In the genomic region with DNA sequence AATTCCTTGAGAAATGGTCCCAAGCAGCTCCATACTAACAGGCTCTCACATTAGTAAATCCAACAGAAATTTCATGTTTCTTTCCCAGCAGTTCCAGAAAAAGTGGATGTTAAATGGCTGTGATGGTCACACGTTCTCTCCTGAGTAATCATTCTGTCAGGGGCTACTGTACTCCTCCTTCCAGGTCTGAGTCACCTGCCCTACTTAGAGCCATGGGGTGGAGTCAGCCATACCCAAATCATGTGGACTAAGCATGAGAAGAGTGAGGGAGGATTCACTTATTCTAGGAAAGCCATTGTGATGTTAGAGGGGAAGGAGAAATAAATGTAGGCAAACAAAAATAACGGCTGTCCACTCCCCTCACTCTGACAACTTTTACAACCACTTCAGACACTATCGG, we compare ENCODE assay signal across 22 cellular contexts.
DNase-seq lines count a peak whose midpoint lies in the region; ATAC-seq and TF ChIP-seq lines count a peak whose summit lies in the region.
"Had no signal": no experiment of that assay in that cellular context is flagged by ENCODE, and none has a peak within 500 bp of the region (broad histone marks: within the 10 kb centered on the region; RNA-seq: fewer than 3 reads in every experiment).

No MANE protein-coding gene starts in this region.

- peak overlapping the region; percentile 47 for H3K27ac Mint-ChIP-seq in neural progenitor cell
- H3K27ac Mint-ChIP-seq: activated naive CD8-positive, alpha-beta T cell treated with anti-CD3 and anti-CD28 coated beads for 36 hours; activated T-helper 17 cell treated with anti-CD3 and anti-CD28 coated beads, Interleukin-2, amount 50 U/mL, for 72 hours; CD8-positive, alpha-beta T cell; HFFc6; mesothelial cell of epicardium had no signal

- no peak overlapping the region for H3K4me3 Mint-ChIP-seq in neural progenitor cell
- H3K4me3 Mint-ChIP-seq: activated naive CD8-positive, alpha-beta T cell treated with anti-CD3 and anti-CD28 coated beads for 36 hours; activated T-helper 17 cell treated with anti-CD3 and anti-CD28 coated beads, Interleukin-2, amount 50 U/mL, for 72 hours; CD8-positive, alpha-beta T cell; HFFc6; mesothelial cell of epicardium; neural crest cell had no signal

- H3K27me3 ChIP-seq in GM23248 (replicated peaks; ENCODE audit: insufficient read depth) (peaks cover 11% of the 10 kb centered on the region), neural progenitor cell (no peaks in the 10 kb centered on the region)
- H3K27me3 ChIP-seq: body of pancreas had no signal

- H3K9me3 ChIP-seq in GM23248 (ENCODE audit: low read depth) (no peaks in the 10 kb centered on the region), neural progenitor cell (ENCODE audit: low read depth) (no peaks in the 10 kb centered on the region)
- H3K9me3 ChIP-seq: body of pancreas, SK-N-SH had no signal

- H3K79me2 ChIP-seq in GM23248 (ENCODE audit: insufficient read depth) (no peaks in the 10 kb centered on the region), neural progenitor cell (ENCODE audit: low read depth) (no peaks in the 10 kb centered on the region)

- peaks cover 5% of the 10 kb centered on the region for H3K4me1 Mint-ChIP-seq in neural progenitor cell
- H3K4me1 Mint-ChIP-seq: activated T-helper 17 cell treated with anti-CD3 and anti-CD28 coated beads, Interleukin-2, amount 50 U/mL, for 72 hours had no signal

- 78 to 82% methylated on average over 3 of the region's 3 CpGs for WGBS in GM23248 (ENCODE audit: low coverage in 1 of 2, low lambda C conversion rate in 2 of 2, missing lambda C conversion rate in 2 of 2), 2 experiments

- H3K9ac ChIP-seq in GM23248 (no peak overlapping the region), neural progenitor cell (no peak overlapping the region)
- H3K9ac ChIP-seq: SK-N-SH had no signal

- no peak overlapping the region for H3K4me3 ChIP-seq in GM23248
- H3K4me3 ChIP-seq in epithelial cell of esophagus (ENCODE audit: low read length) = no peak overlapping the region
- no peak overlapping the region for H3K4me3 ChIP-seq in neural progenitor cell
- H3K4me3 ChIP-seq: body of pancreas, PC-9 had no signal

- H4K20me1 ChIP-seq in GM23248 (ENCODE audit: insufficient read depth) = no peaks in the 10 kb centered on the region
- no peaks in the 10 kb centered on the region for H4K20me1 ChIP-seq in neural progenitor cell (ENCODE audit: low read depth)

- H3K36me3 Mint-ChIP-seq in neural progenitor cell = no peaks in the 10 kb centered on the region
- H3K36me3 Mint-ChIP-seq: activated naive CD8-positive, alpha-beta T cell treated with anti-CD3 and anti-CD28 coated beads for 36 hours; CD8-positive, alpha-beta T cell had no signal

- no peaks in the 10 kb centered on the region for H3K4me1 ChIP-seq in GM23248 (ENCODE audit: insufficient read depth)
- H3K4me1 ChIP-seq in neural progenitor cell = no peaks in the 10 kb centered on the region

- H2AFZ ChIP-seq in GM23248 (no peak overlapping the region), neural progenitor cell (replicated peaks) (no peak overlapping the region)
- H2AFZ ChIP-seq: PC-9 had no signal

- H3K9me2 ChIP-seq in GM23248 (ENCODE audit: insufficient read depth) = no peaks in the 10 kb centered on the region
- H3K9me2 ChIP-seq: SK-N-SH had no signal

- H3K27ac ChIP-seq in GM23248 = no peak overlapping the region
- H3K27ac ChIP-seq in neural progenitor cell = no peak overlapping the region
- H3K27ac ChIP-seq: PC-9 had no signal

- H3F3A ChIP-seq in GM23248 (ENCODE audit: insufficient read depth) (no peaks in the 10 kb centered on the region), neural progenitor cell (ENCODE audit: low read depth) (no peaks in the 10 kb centered on the region)

- peaks cover 2% of the 10 kb centered on the region for H3K27me3 Mint-ChIP-seq in neural progenitor cell (ENCODE audit: insufficient read depth, low read depth)
- H3K27me3 Mint-ChIP-seq: activated T-helper 17 cell treated with anti-CD3 and anti-CD28 coated beads, Interleukin-2, amount 50 U/mL, for 72 hours had no signal

- TF ChIP-seq CTCF in epithelial cell of esophagus (IDR thresholded peaks at IDR 0.05; ENCODE audit: insufficient read depth, low read depth, low read length, missing control alignments) (no peak), neural progenitor cell (IDR thresholded peaks at IDR 0.05) (no peak)

- H3K36me3 ChIP-seq in GM23248 (ENCODE audit: low read depth) = no peaks in the 10 kb centered on the region
- H3K36me3 ChIP-seq in neural progenitor cell = no peaks in the 10 kb centered on the region

- ATAC-seq in GM19328 (IDR thresholded peaks at IDR 0.05; ENCODE audit: unreplicated experiment) = no peak
- ATAC-seq: activated T-helper 17 cell treated with anti-CD3 and anti-CD28 coated beads, Interleukin-2, amount 50 U/mL, for 72 hours; body of pancreas; CD8-positive, alpha-beta T cell had no signal

- DNase-seq in GM23248 = peak; percentile 43
- peak; percentile 57 for DNase-seq in NCI-H69 (lab: John Stamatoyannopoulos, UW)
- peak; percentile 78 for DNase-seq in epithelial cell of esophagus (ENCODE audit: low read depth)
- no peak for DNase-seq in neural progenitor cell (ENCODE audit: low spot score)
- DNase-seq in NCI-H187 treated with DMSO at 0.1 percent for 48 hours (lab: John Stamatoyannopoulos, UW) = no peak
- no peak for DNase-seq in activated T-cell treated with anti-CD3 and anti-CD28 coated beads, Interleukin-2, amount 50 U/mL, for 1 hour
- DNase-seq in NCI-H82 (lab: John Stamatoyannopoulos, UW) = no peak
- DNase-seq: activated naive CD8-positive, alpha-beta T cell treated with anti-CD3 and anti-CD28 coated beads for 36 hours; CD8-positive, alpha-beta T cell; cortex of kidney; DMS79 treated with DMSO at 0.1 percent for 48 hours; HFFc6; NCI-H1417; NCI-H2171; NCI-H774; PC-9; SK-N-SH had no signal

- H3K9me3 Mint-ChIP-seq in neural progenitor cell = peaks cover 5% of the 10 kb centered on the region
- H3K9me3 Mint-ChIP-seq: HFFc6, neural crest cell had no signal

- in situ Hi-C loops in GM23248 (cut with MboI) = no loop called here

- no peak overlapping the region for H3K4me2 ChIP-seq in GM23248 (ENCODE audit: unreplicated experiment)
- H3K4me2 ChIP-seq in neural progenitor cell = no peak overlapping the region
- H3K4me2 ChIP-seq: PC-9 had no signal

Comparison
In these comparisons a context has a peak if more than half of its experiments do, and no peak if none do; other contexts are left out.
1. DNase-seq: peak in GM23248 (single experiment), NCI-H69 (single experiment) and epithelial cell of esophagus (single experiment); none in neural progenitor cell (single experiment), NCI-H187 treated with DMSO at 0.1 percent for 48 hours (single experiment), activated T-cell treated with anti-CD3 and anti-CD28 coated beads, Interleukin-2, amount 50 U/mL, for 1 hour (single experiment) and NCI-H82 (single experiment).